Comparison of ENCODE assay signal across 1 cellular context in the genomic region with DNA sequence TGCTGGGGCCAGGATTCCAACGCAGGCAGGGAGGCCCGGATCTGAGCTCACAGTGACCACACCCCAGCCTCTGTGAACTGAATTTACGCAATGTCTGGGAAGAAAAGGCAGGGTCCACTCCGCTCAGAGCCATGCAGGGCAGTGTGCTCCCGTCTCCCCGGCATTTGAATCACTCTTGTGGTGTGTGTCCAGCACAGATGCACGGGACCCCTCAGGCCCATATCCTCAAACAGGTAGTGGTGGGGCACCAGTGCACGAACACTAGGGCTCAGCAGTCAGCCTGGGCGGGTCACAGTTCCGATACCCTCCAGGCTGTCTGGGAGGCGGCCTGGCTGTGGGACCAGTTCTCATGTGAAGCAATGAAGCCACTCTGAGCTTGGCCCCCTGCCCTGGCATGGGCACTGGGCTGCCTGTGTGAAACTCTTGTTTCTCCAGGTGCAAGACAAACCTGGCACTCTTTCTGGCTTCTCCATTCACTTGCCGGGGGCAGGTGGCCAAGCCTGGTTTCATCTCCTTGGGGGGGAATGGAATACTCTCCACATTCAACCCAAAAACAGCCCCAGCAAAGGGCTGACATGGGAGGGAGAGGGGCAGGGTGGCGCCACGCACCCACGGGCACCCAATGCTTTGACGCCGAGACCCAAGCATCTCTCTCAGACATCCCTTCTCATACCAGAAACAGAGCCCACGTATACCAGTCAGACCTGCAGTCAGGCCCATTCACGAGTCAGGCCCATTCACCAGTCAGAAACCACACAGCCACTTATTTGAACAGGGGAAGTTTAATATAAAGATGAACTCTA.
TF ChIP-seq lines count a peak whose summit lies in the region.

No MANE protein-coding gene starts in this region.

TF ChIP-seq in HepG2, 621 proteins besides CTCF, POLR2A, EP300 and RAD21 (continued from another document and continues in another):
- TF ChIP-seq, protein P1, sequence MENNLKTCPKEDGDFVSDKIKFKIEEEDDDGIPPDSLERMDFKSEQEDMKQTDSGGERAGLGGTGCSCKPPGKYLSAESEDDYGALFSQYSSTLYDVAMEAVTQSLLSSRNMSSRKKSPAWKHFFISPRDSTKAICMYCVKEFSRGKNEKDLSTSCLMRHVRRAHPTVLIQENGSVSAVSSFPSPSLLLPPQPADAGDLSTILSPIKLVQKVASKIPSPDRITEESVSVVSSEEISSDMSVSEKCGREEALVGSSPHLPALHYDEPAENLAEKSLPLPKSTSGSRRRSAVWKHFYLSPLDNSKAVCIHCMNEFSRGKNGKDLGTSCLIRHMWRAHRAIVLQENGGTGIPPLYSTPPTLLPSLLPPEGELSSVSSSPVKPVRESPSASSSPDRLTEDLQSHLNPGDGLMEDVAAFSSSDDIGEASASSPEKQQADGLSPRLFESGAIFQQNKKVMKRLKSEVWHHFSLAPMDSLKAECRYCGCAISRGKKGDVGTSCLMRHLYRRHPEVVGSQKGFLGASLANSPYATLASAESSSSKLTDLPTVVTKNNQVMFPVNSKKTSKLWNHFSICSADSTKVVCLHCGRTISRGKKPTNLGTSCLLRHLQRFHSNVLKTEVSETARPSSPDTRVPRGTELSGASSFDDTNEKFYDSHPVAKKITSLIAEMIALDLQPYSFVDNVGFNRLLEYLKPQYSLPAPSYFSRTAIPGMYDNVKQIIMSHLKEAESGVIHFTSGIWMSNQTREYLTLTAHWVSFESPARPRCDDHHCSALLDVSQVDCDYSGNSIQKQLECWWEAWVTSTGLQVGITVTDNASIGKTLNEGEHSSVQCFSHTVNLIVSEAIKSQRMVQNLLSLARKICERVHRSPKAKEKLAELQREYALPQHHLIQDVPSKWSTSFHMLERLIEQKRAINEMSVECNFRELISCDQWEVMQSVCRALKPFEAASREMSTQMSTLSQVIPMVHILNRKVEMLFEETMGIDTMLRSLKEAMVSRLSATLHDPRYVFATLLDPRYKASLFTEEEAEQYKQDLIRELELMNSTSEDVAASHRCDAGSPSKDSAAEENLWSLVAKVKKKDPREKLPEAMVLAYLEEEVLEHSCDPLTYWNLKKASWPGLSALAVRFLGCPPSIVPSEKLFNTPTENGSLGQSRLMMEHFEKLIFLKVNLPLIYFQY (CRISPR knock-in tag; IDR thresholded peaks at IDR 0.05; ENCODE audit: borderline replicate concordance): 0 out of 2 replicates have a peak, but pooled peaks have one; percentile 21
- TF ChIP-seq, protein P2, sequence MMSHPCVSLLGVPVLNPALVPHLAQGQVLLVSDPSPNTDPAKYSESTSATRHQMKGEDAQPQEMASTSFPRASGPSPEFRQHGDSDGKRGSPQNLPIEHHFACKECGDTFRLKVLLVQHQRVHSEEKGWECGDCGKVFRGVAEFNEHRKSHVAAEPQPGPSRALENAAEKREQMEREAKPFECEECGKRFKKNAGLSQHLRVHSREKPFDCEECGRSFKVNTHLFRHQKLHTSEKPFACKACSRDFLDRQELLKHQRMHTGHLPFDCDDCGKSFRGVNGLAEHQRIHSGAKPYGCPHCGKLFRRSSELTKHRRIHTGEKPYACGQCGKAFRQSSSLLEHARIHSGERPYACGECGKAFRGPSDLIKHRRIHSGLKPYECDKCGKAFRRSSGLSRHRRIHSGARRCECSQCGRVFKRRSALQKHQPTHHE (CRISPR knock-in tag; IDR thresholded peaks at IDR 0.05; ENCODE audit: borderline replicate concordance): no peak
- no peak for TF ChIP-seq RCOR2 (CRISPR knock-in tag; IDR thresholded peaks at IDR 0.05)
- TF ChIP-seq JUND (CRISPR knock-in tag; IDR thresholded peaks at IDR 0.05): no peak
- TF ChIP-seq PHF8 (CRISPR knock-in tag; IDR thresholded peaks at IDR 0.05): no peak
- no peak for TF ChIP-seq ZXDC (CRISPR knock-in tag; IDR thresholded peaks at IDR 0.05)
- no peak for TF ChIP-seq ZNF629 (CRISPR knock-in tag; conservative IDR thresholded peaks at IDR 0.05)
- peak; percentile 81; the same call in 1 of the 2 replicates for TF ChIP-seq KDM2A (CRISPR knock-in tag; IDR thresholded peaks at IDR 0.05; ENCODE audit: borderline replicate concordance, low read depth)
- no peak for TF ChIP-seq CENPX (CRISPR knock-in tag; IDR thresholded peaks at IDR 0.05)
- TF ChIP-seq ZNF138 (CRISPR knock-in tag; IDR thresholded peaks at IDR 0.05; ENCODE audit: low read depth): no peak
- no peak for TF ChIP-seq NCOA1 (CRISPR knock-in tag; IDR thresholded peaks at IDR 0.05)
- TF ChIP-seq SNAPC2 (CRISPR knock-in tag; IDR thresholded peaks at IDR 0.05): no peak
- TF ChIP-seq HMG20B (CRISPR knock-in tag; conservative IDR thresholded peaks at IDR 0.05): no peak
- no peak for TF ChIP-seq ZNF274 (CRISPR knock-in tag; IDR thresholded peaks at IDR 0.05)
- TF ChIP-seq MLXIP (CRISPR knock-in tag; IDR thresholded peaks at IDR 0.05; ENCODE audit: borderline replicate concordance): no peak
- no peak for TF ChIP-seq TGIF2 (CRISPR knock-in tag; IDR thresholded peaks at IDR 0.05)
- TF ChIP-seq ZNF879 (CRISPR knock-in tag; IDR thresholded peaks at IDR 0.05): no peak
- TF ChIP-seq ZFX (CRISPR knock-in tag; IDR thresholded peaks at IDR 0.05; ENCODE audit: low read depth): no peak
- TF ChIP-seq ZNF253 (CRISPR knock-in tag; IDR thresholded peaks at IDR 0.05; ENCODE audit: borderline replicate concordance): no peak
- no peak for TF ChIP-seq RBFOX2 (IDR thresholded peaks at IDR 0.05; ENCODE audit: low read depth, low read length)
- peak; percentile 17; the same call in 1 of the 2 replicates for TF ChIP-seq LBX2 (CRISPR knock-in tag; IDR thresholded peaks at IDR 0.05; ENCODE audit: borderline replicate concordance)
- no peak for TF ChIP-seq MLLT10 (CRISPR knock-in tag; IDR thresholded peaks at IDR 0.05)
- TF ChIP-seq RFXANK (CRISPR knock-in tag; IDR thresholded peaks at IDR 0.05): no peak
- peak; percentile 44; the same call in 1 of the 2 replicates for TF ChIP-seq ZNF264 (CRISPR knock-in tag; IDR thresholded peaks at IDR 0.05)
- no peak for TF ChIP-seq PAX8 (CRISPR knock-in tag; IDR thresholded peaks at IDR 0.05; ENCODE audit: borderline replicate concordance)
- no peak for TF ChIP-seq CENPT (CRISPR knock-in tag; IDR thresholded peaks at IDR 0.05; ENCODE audit: low read depth)
- no peak for TF ChIP-seq BHLHE40 (IDR thresholded peaks at IDR 0.05; ENCODE audit: low read length)
- no peak for TF ChIP-seq SMYD3 (CRISPR knock-in tag; IDR thresholded peaks at IDR 0.05)
- TF ChIP-seq PHF21A (CRISPR knock-in tag; IDR thresholded peaks at IDR 0.05): peak; percentile 59; the same call in 1 of the 2 replicates
- TF ChIP-seq KLF13 (CRISPR knock-in tag; IDR thresholded peaks at IDR 0.05): no peak
- TF ChIP-seq ZNF766 (CRISPR knock-in tag; IDR thresholded peaks at IDR 0.05; ENCODE audit: borderline replicate concordance): no peak
- no peak for TF ChIP-seq FOXJ3 (CRISPR knock-in tag; IDR thresholded peaks at IDR 0.05; ENCODE audit: borderline replicate concordance)
- TF ChIP-seq CBX5 (CRISPR knock-in tag; IDR thresholded peaks at IDR 0.05; ENCODE audit: borderline replicate concordance): no peak
- TF ChIP-seq ZNF276 (CRISPR knock-in tag; IDR thresholded peaks at IDR 0.05; ENCODE audit: low read depth): no peak
- no peak for TF ChIP-seq ZNF678 (CRISPR knock-in tag; IDR thresholded peaks at IDR 0.05)
- TF ChIP-seq IKZF5 (CRISPR knock-in tag; IDR thresholded peaks at IDR 0.05): no peak
- no peak for TF ChIP-seq TRAFD1 (CRISPR knock-in tag; IDR thresholded peaks at IDR 0.05; ENCODE audit: borderline replicate concordance)
- 0 out of 2 replicates have a peak, but pooled peaks have one; percentile 29 for TF ChIP-seq MEIS2 (CRISPR knock-in tag; IDR thresholded peaks at IDR 0.05)
- TF ChIP-seq ZNF562 (CRISPR knock-in tag; IDR thresholded peaks at IDR 0.05; ENCODE audit: borderline replicate concordance): no peak
- no peak for TF ChIP-seq KLF15 (CRISPR knock-in tag; IDR thresholded peaks at IDR 0.05; ENCODE audit: borderline replicate concordance)
- TF ChIP-seq ZNF709 (CRISPR knock-in tag; IDR thresholded peaks at IDR 0.05): no peak
